Comparison of ENCODE assay signal across 12 cellular contexts in genomic region chr6:157219201-157220200, GRCh38.
DNase-seq lines count a peak whose midpoint lies in the region; ATAC-seq, FAIRE-seq and TF ChIP-seq lines count a peak whose summit lies in the region.
"Had no signal": no experiment of that assay in that cellular context is flagged by ENCODE, and none has a peak within 500 bp of the region (broad histone marks: within the 10 kb centered on the region; RNA-seq: fewer than 3 reads in every experiment).

No MANE protein-coding gene starts in this region.

- H2AFZ ChIP-seq in astrocyte (ENCODE audit: low read depth, low read length) = peak overlapping the region; percentile 19
- H2AFZ ChIP-seq in keratinocyte (ENCODE audit: control insufficient read depth, low read length) = no peak overlapping the region

- no peak for TF ChIP-seq CTCF in HEK293 (tag by site-specific recombination; IDR thresholded peaks at IDR 0.05)
- TF ChIP-seq CTCF in astrocyte (IDR thresholded peaks at IDR 0.05; ENCODE audit: insufficient read depth, low read depth, low read length) = no peak
- TF ChIP-seq CTCF in keratinocyte (optimal IDR thresholded peaks at IDR 0.05 in 1 of 3, IDR thresholded peaks at IDR 0.05 in 1 of 3, conservative IDR thresholded peaks at IDR 0.05 in 1 of 3; ENCODE audit: extremely low read depth in 1 of 3, insufficient read depth in 2 of 3, low read length in 3 of 3) = no peak

- H3K27me3 ChIP-seq in astrocyte (ENCODE audit: insufficient read depth, low read length) (no peaks in the 10 kb centered on the region), keratinocyte (ENCODE audit: control insufficient read depth, extremely low read depth, insufficient read depth, low read length) (no peaks in the 10 kb centered on the region)

- CTCF ChIA-PET in HEK293 (lab: Yijun Ruan, JAX) = interaction anchor here (1.8 kb wide), 1 partner anchor 56 kb away, joined by 6 read pairs; no protein-coding TSS in a partner anchor

- H3K9me3 Mint-ChIP-seq in astrocyte (ENCODE audit: unreplicated experiment) = peaks cover 4% of the 10 kb centered on the region
- H3K9me3 Mint-ChIP-seq: activated B cell treated with CpG ODN at 0.5 μM for 24 hours; activated naive CD4-positive, alpha-beta T cell treated with anti-CD3 and anti-CD28 coated beads, Interleukin-2, amount 10 ng/mL, durations not matched to agents 7 days and 5 days had no signal

- H4K20me1 ChIP-seq in astrocyte (ENCODE audit: insufficient read depth, low read length) (no peaks in the 10 kb centered on the region), keratinocyte (ENCODE audit: control insufficient read depth, extremely low read depth, insufficient read depth, low read length) (no peaks in the 10 kb centered on the region)

- no peaks in the 10 kb centered on the region for H3K79me2 ChIP-seq in astrocyte (ENCODE audit: insufficient read depth, low read length)
- no peaks in the 10 kb centered on the region for H3K79me2 ChIP-seq in keratinocyte (ENCODE audit: control insufficient read depth, insufficient read depth, low read length)

- H3K4me3 Mint-ChIP-seq in astrocyte (ENCODE audit: unreplicated experiment) = peak overlapping the region; percentile 71

- DNase-seq in A172 (ENCODE audit: low spot score) (peak; percentile 26), astrocyte (ENCODE audit: low read depth) (peak; percentile 62), keratinocyte (ENCODE audit: low read depth, low spot score) (no peak), cerebellar cortex (ENCODE audit: low spot score) (no peak), DMS53 treated with DMSO at 0.1 percent for 48 hours (lab: John Stamatoyannopoulos, UW; ENCODE audit: unreplicated experiment) (no peak)
- DNase-seq: activated B cell treated with CpG ODN at 0.5 μM for 24 hours; activated naive CD4-positive, alpha-beta T cell treated with anti-CD3 and anti-CD28 coated beads, Interleukin-2, amount 10 ng/mL, durations not matched to agents 7 days and 5 days; NCI-H1436 treated with DMSO at 0.1 percent for 48 hours had no signal

- H3K27me3 Mint-ChIP-seq in astrocyte (ENCODE audit: low read depth, unreplicated experiment) = no peaks in the 10 kb centered on the region
- H3K27me3 Mint-ChIP-seq: activated B cell treated with CpG ODN at 0.5 μM for 24 hours had no signal

- POLR2A ChIA-PET in HEK293 (lab: Yijun Ruan, JAX) = no interaction called here

- ATAC-seq in GM18873 (IDR thresholded peaks at IDR 0.05; ENCODE audit: low FRiP score, unreplicated experiment) = no peak
- ATAC-seq in GM18517 (IDR thresholded peaks at IDR 0.05; ENCODE audit: unreplicated experiment) = no peak

- H3K36me3 Mint-ChIP-seq in astrocyte (ENCODE audit: low read depth, unreplicated experiment) = peaks cover 15% of the 10 kb centered on the region
- H3K36me3 Mint-ChIP-seq: activated naive CD4-positive, alpha-beta T cell treated with anti-CD3 and anti-CD28 coated beads, Interleukin-2, amount 10 ng/mL, durations not matched to agents 7 days and 5 days had no signal

- no peak overlapping the region for H3K4me3 ChIP-seq in HEK293 (ENCODE audit: low read depth, low read length)
- H3K4me3 ChIP-seq in astrocyte (ENCODE audit: insufficient read depth, low read depth, low read length) = no peak overlapping the region
- H3K4me3 ChIP-seq in keratinocyte (ENCODE audit: control insufficient read depth in 2 of 3, extremely low read depth in 1 of 3, insufficient read depth in 2 of 3, low read depth in 1 of 3, low read length in 3 of 3) = no peak overlapping the region

- H3K4me1 Mint-ChIP-seq in astrocyte (ENCODE audit: low read depth, unreplicated experiment) = peaks cover 21% of the 10 kb centered on the region

- H3K36me3 ChIP-seq in HEK293 (ENCODE audit: control insufficient read depth in 2 of 2, insufficient read depth in 1 of 2, low read length in 2 of 2) (no peaks in the 10 kb centered on the region), astrocyte (ENCODE audit: insufficient read depth, low read length) (no peaks in the 10 kb centered on the region), keratinocyte (ENCODE audit: control insufficient read depth in 2 of 2, extremely low read depth in 1 of 2, insufficient read depth in 2 of 2, low read length in 2 of 2) (no peaks in the 10 kb centered on the region)

- H3K27ac ChIP-seq in HEK293 (ENCODE audit: extremely low read depth, low read depth, low read length) (0 out of 2 replicates have a peak overlapping the region, but pooled peaks have one; percentile 3), astrocyte (ENCODE audit: low read depth, low read length) (peak overlapping the region; percentile 83), keratinocyte (ENCODE audit: control insufficient read depth, insufficient read depth, low read length) (no peak overlapping the region)

- H3K4me1 ChIP-seq in HEK293 (ENCODE audit: control insufficient read depth, insufficient read depth, low read length) = no peaks in the 10 kb centered on the region
- peaks cover 29% of the 10 kb centered on the region for H3K4me1 ChIP-seq in astrocyte (ENCODE audit: insufficient read depth, low read length)
- H3K4me1 ChIP-seq in keratinocyte (ENCODE audit: control insufficient read depth, extremely low read depth, insufficient read depth, low read length) = peaks cover 20% of the 10 kb centered on the region

- H3K27ac Mint-ChIP-seq in astrocyte (ENCODE audit: unreplicated experiment) = peak overlapping the region; percentile 98
- H3K27ac Mint-ChIP-seq: activated B cell treated with CpG ODN at 0.5 μM for 24 hours; activated naive CD4-positive, alpha-beta T cell treated with anti-CD3 and anti-CD28 coated beads, Interleukin-2, amount 10 ng/mL, durations not matched to agents 7 days and 5 days had no signal

- no peaks in the 10 kb centered on the region for H3K9me1 ChIP-seq in keratinocyte (ENCODE audit: control insufficient read depth, extremely low read depth, insufficient read depth, low read length)

- dilution Hi-C loops in keratinocyte (cut with MboI; ENCODE audit: extremely low pct_ligation_motif_present, low sequenced_read_pairs) = no loop called here

- peak; percentile 55 for FAIRE-seq in astrocyte (lab: Jason Lieb, UNC)
- FAIRE-seq in keratinocyte (lab: Jason Lieb, UNC) = no peak
- FAIRE-seq: endometrium had no signal

- H3K4me2 ChIP-seq in astrocyte (ENCODE audit: low read length) = peak overlapping the region; percentile 72
- peak overlapping the region; percentile 27 for H3K4me2 ChIP-seq in keratinocyte (ENCODE audit: control insufficient read depth, extremely low read depth, insufficient read depth, low read depth, low read length)

- H3K9ac ChIP-seq in astrocyte (ENCODE audit: low read length) (peak overlapping the region; percentile 70), keratinocyte (ENCODE audit: control insufficient read depth, extremely low read depth, insufficient read depth, low read length) (no peak overlapping the region)

- H3K9me3 ChIP-seq in HEK293 (ENCODE audit: control insufficient read depth, insufficient read depth, low read depth, low read length) (no peaks in the 10 kb centered on the region), astrocyte (ENCODE audit: insufficient read depth, low read depth, low read length) (no peaks in the 10 kb centered on the region), keratinocyte (ENCODE audit: control insufficient read depth, low read depth, low read length) (no peaks in the 10 kb centered on the region)

TF ChIP-seq in HEK293, 187 proteins besides CTCF, POLR2A, EP300 and RAD21 (continues in another document):
- no peak for TF ChIP-seq HOXC10 (CRISPR knock-in tag; IDR thresholded peaks at IDR 0.05)
- no peak for TF ChIP-seq ZNF518A (tag by site-specific recombination; conservative IDR thresholded peaks at IDR 0.05; ENCODE audit: low read depth)
- TF ChIP-seq ZNF274 (IDR thresholded peaks at IDR 0.05; ENCODE audit: low read length) = no peak
- TF ChIP-seq ZNF274 (tag by site-specific recombination; IDR thresholded peaks at IDR 0.05; ENCODE audit: borderline replicate concordance) = no peak

Comparison
In these comparisons a context has a peak if more than half of its experiments do, and no peak if none do; other contexts are left out.
1. DNase-seq: peak in A172 (single experiment) and astrocyte (single experiment); none in keratinocyte (single experiment), cerebellar cortex (single experiment) and DMS53 treated with DMSO at 0.1 percent for 48 hours (single experiment).